In genomic region chr17:4332296-4332970, GRCh38 we compare ENCODE assay signal across 11 cellular contexts. TPM values are rescaled to one million over a fixed set of nuclear protein-coding genes. Genes with fewer than 3 reads are reported as not detected.
A peak's percentile ranks its signal among the peaks of the same experiment; 100 is the strongest.
DNase-seq lines count a peak whose midpoint lies in the region; ATAC-seq, FAIRE-seq and TF ChIP-seq lines count a peak whose summit lies in the region.
"Had no signal": no experiment of that assay in that cellular context is flagged by ENCODE, and none has a peak within 500 bp of the region (broad histone marks: within the 10 kb centered on the region; RNA-seq: fewer than 3 reads in every experiment).

No MANE protein-coding gene starts in this region.

- H3K27me3 ChIP-seq in OCI-LY1 (ENCODE audit: insufficient read depth, low read length): no peaks in the 10 kb centered on the region
- H3K27me3 ChIP-seq in H1 (replicated peaks in 1 of 4; ENCODE audit: control insufficient read depth in 3 of 4, extremely low read depth in 1 of 4, insufficient read depth in 3 of 4, low read length in 3 of 4): no peaks in the 10 kb centered on the region; a peak in 1 of 7 replicates
- H3K27me3 ChIP-seq in neuronal stem cell (ENCODE audit: control insufficient read depth in 3 of 3, insufficient read depth in 3 of 3, low read depth in 1 of 3, low read length in 3 of 3): no peaks in the 10 kb centered on the region
- H3K27me3 ChIP-seq: heart right ventricle had no signal

- H2BK120ac ChIP-seq in H1 (replicated peaks; ENCODE audit: low read depth, low read length) (no peak overlapping the region), neuronal stem cell (ENCODE audit: low read depth, low read length) (no peak overlapping the region)

- H3K23ac ChIP-seq in H1 (ENCODE audit: insufficient read length) (no peak overlapping the region), neuronal stem cell (ENCODE audit: low read depth, low read length, poor library complexity) (no peak overlapping the region)

- H2BK5ac ChIP-seq in H1 (ENCODE audit: low read depth, low read length) (no peak overlapping the region), neuronal stem cell (ENCODE audit: low read length) (no peak overlapping the region)

- H3K4me1 ChIP-seq in OCI-LY1 (ENCODE audit: insufficient read depth, low read length, severe bottlenecking) (peaks cover 46% of the 10 kb centered on the region), H1 (replicated peaks in 1 of 4; ENCODE audit: control insufficient read depth in 3 of 4, insufficient read depth in 4 of 4, low read length in 3 of 4) (peaks cover 2 to 8% (median 3%) of the 10 kb centered on the region in 4 experiments; a peak in 5 of 7 replicates), neuronal stem cell (ENCODE audit: control insufficient read depth in 2 of 2, insufficient read depth in 1 of 2, low read depth in 1 of 2, low read length in 2 of 2) (peaks cover 9 to 13% of the 10 kb centered on the region in 2 donors)

- H2BK20ac ChIP-seq in H1 (ENCODE audit: low read length): no peak overlapping the region

- H3K14ac ChIP-seq in H1 (ENCODE audit: insufficient read length): no peak overlapping the region
- no peak overlapping the region for H3K14ac ChIP-seq in neuronal stem cell (ENCODE audit: low read length)

- H2BK12ac ChIP-seq in H1 (ENCODE audit: low read depth, low read length): no peak overlapping the region
- no peak overlapping the region for H2BK12ac ChIP-seq in neuronal stem cell (ENCODE audit: low read length)

- H3K4me3 ChIP-seq in OCI-LY1 (ENCODE audit: low read depth, low read length, poor library complexity, severe bottlenecking): no peak overlapping the region
- H3K4me3 ChIP-seq in H1 (ENCODE audit: extremely low read depth in 1 of 4, insufficient read depth in 2 of 4, low read depth in 3 of 4, low read length in 4 of 4): no peak overlapping the region
- H3K4me3 ChIP-seq in neuronal stem cell (ENCODE audit: low read length in 2 of 2): no peak overlapping the region
- H3K4me3 ChIP-seq: heart right ventricle had no signal

- no peak for ATAC-seq in GM19395 (IDR thresholded peaks at IDR 0.05; ENCODE audit: unreplicated experiment)
- ATAC-seq: activated CD4-positive, CD25-positive, alpha-beta regulatory T cell treated with anti-CD3 and anti-CD28 coated beads, Interleukin-2, amount 50 U/mL, for 24 hours had no signal

- H3K9me2 ChIP-seq in OCI-LY1 (ENCODE audit: low read depth, low read length): no peaks in the 10 kb centered on the region

- H3K56ac ChIP-seq in H1 (replicated peaks; ENCODE audit: insufficient read length, low read depth, low read length): no peak overlapping the region

- H2BK15ac ChIP-seq in H1 (ENCODE audit: low read length) (no peak overlapping the region), neuronal stem cell (ENCODE audit: low read length) (no peak overlapping the region)

- H3K79me2 ChIP-seq in OCI-LY1 (ENCODE audit: insufficient read depth, low read length) (peaks cover 98% of the 10 kb centered on the region), H1 (ENCODE audit: control insufficient read depth in 1 of 2, insufficient read depth in 2 of 2, low read length in 2 of 2) (peaks cover 24 to 100% of the 10 kb centered on the region in 2 experiments)

- no peak for TF ChIP-seq EP300 in H1 (IDR thresholded peaks at IDR 0.05; ENCODE audit: borderline replicate concordance in 1 of 2, low read depth in 2 of 2, low read length in 2 of 2)

- H3K9me3 ChIP-seq in OCI-LY1 (ENCODE audit: low read length): peaks cover 5% of the 10 kb centered on the region
- no peaks in the 10 kb centered on the region for H3K9me3 ChIP-seq in H1 (ENCODE audit: insufficient read depth in 2 of 2, low read depth in 1 of 2, low read length in 1 of 2)
- peaks cover 0 to 5% of the 10 kb centered on the region in 2 donors for H3K9me3 ChIP-seq in neuronal stem cell (replicated peaks in 1 of 2; ENCODE audit: control insufficient read depth in 2 of 2, insufficient read depth in 1 of 2, low read depth in 1 of 2, low read length in 2 of 2)
- H3K9me3 ChIP-seq: heart right ventricle had no signal

- TF ChIP-seq CTCF in OCI-LY1 (IDR thresholded peaks at IDR 0.05; ENCODE audit: low read length) (no peak), H1 (IDR thresholded peaks at IDR 0.05; ENCODE audit: control extremely low read depth in 1 of 3, insufficient read depth in 1 of 3, low read depth in 1 of 3, low read length in 3 of 3) (no peak)

- CTCF ChIA-PET in H1 (lab: Charles Lee; ENCODE audit: partially characterized antibody): interaction anchor here (0.6 to 1.8 kb wide), 9 partner anchors 12 to 116 kb away, joined by 3 to 5 read pairs (median 3); no protein-coding TSS in a partner anchor

- H4K20me1 ChIP-seq in OCI-LY1 (ENCODE audit: insufficient read depth, low read length) (no peaks in the 10 kb centered on the region), H1 (replicated peaks in 1 of 2; ENCODE audit: control insufficient read depth in 1 of 2, insufficient read depth in 2 of 2, low read length in 2 of 2) (peaks cover 26 to 39% of the 10 kb centered on the region in 2 experiments)

- POLR2A ChIA-PET in H1 (lab: Charles Lee; ENCODE audit: partially characterized antibody): interaction anchor here (0.5 to 2.2 kb wide), 6 partner anchors 9 to 68 kb away, joined by 3 to 10 read pairs (median 4); no protein-coding TSS in a partner anchor

- TF ChIP-seq RAD21 in H1 (IDR thresholded peaks at IDR 0.05 in 1 of 2, conservative IDR thresholded peaks at IDR 0.05 in 1 of 2; ENCODE audit: low read depth in 2 of 2, low read length in 2 of 2): no peak

- H3K4me2 ChIP-seq in OCI-LY1 (ENCODE audit: low read length) (peak overlapping the region; percentile 17), H1 (ENCODE audit: insufficient read depth in 1 of 2, low read depth in 2 of 2, low read length in 2 of 2) (no peak overlapping the region; a peak in 1 of 4 replicates), neuronal stem cell (ENCODE audit: insufficient read depth, low read length, poor library complexity, severe bottlenecking) (no peak overlapping the region)

- no peak for TF ChIP-seq POLR2A in H1 (IDR thresholded peaks at IDR 0.05; ENCODE audit: control extremely low read depth in 1 of 2, low read depth in 2 of 2, low read length in 2 of 2)

- 0 out of 2 replicates have a peak, but pooled peaks cover 4% of the 10 kb centered on the region for H3F3A ChIP-seq in OCI-LY1 (ENCODE audit: insufficient read depth, low read length)

- no peak overlapping the region for H3K18ac ChIP-seq in H1 (ENCODE audit: extremely low read depth, low read length)
- H3K18ac ChIP-seq in neuronal stem cell (ENCODE audit: low read length): no peak overlapping the region

- no peaks in the 10 kb centered on the region for H3K23me2 ChIP-seq in H1 (ENCODE audit: low read depth, low read length)

- FAIRE-seq in H1 (lab: Jason Lieb, UNC): peak; percentile 36

- no peak overlapping the region for H4K8ac ChIP-seq in H1 (ENCODE audit: extremely low read depth, insufficient read depth, low read length)
- H4K8ac ChIP-seq in neuronal stem cell (ENCODE audit: low read depth, low read length): no peak overlapping the region

- H3K4ac ChIP-seq in H1 (replicated peaks; ENCODE audit: insufficient read length, low read depth, low read length): no peak overlapping the region
- H3K4ac ChIP-seq in neuronal stem cell (ENCODE audit: low read length): no peak overlapping the region

- H3K36me3 ChIP-seq in OCI-LY1 (ENCODE audit: insufficient read depth, low read length) (peaks cover 46% of the 10 kb centered on the region), H1 (ENCODE audit: control insufficient read depth in 2 of 4, insufficient read depth in 4 of 4, low read length in 3 of 4) (peaks cover 0 to 11% (median 2%) of the 10 kb centered on the region in 4 experiments; a peak in 4 of 8 replicates), neuronal stem cell (replicated peaks in 1 of 2; ENCODE audit: control insufficient read depth in 2 of 2, insufficient read depth in 2 of 2, low read length in 2 of 2) (peaks cover 0 to 13% of the 10 kb centered on the region in 2 donors)
- H3K36me3 ChIP-seq: heart right ventricle had no signal

- no peak overlapping the region for H3K9ac ChIP-seq in OCI-LY1 (ENCODE audit: low read length)
- H3K9ac ChIP-seq in H1 (replicated peaks in 1 of 4; ENCODE audit: extremely low read depth in 1 of 4, low read depth in 3 of 4, low read length in 3 of 4): no peak overlapping the region
- no peak overlapping the region for H3K9ac ChIP-seq in neuronal stem cell (ENCODE audit: low read depth, low read length, poor library complexity)

- H2AK5ac ChIP-seq in H1 (ENCODE audit: low read depth, low read length) (no peak overlapping the region), neuronal stem cell (ENCODE audit: low read depth, low read length) (no peak overlapping the region)

- H2AFZ ChIP-seq in OCI-LY1 (ENCODE audit: low read length) (no peak overlapping the region), H1 (ENCODE audit: low read length) (no peak overlapping the region), neuronal stem cell (ENCODE audit: low read length) (no peak overlapping the region)

- H4K5ac ChIP-seq in H1 (ENCODE audit: insufficient read length, low read depth, low read length): no peak overlapping the region

- 68% methylated on average over 6 of the region's 6 CpGs; no CpG with 5 or more reads in 1 of the 2 experiments for WGBS in H1 (ENCODE audit: extremely low coverage in 1 of 2, insufficient coverage in 1 of 2, insufficient read length in 1 of 2, insufficient replicate concordance in 2 of 2, low coverage in 1 of 2, low lambda C conversion rate in 2 of 2, missing lambda C conversion rate in 1 of 2), 2 experiments
- WGBS in neuronal stem cell (ENCODE audit: extremely low coverage in 2 of 2, insufficient read length in 2 of 2, insufficient replicate concordance in 1 of 2), 2 donors: no CpG with 5 or more reads among the region's 6 CpGs

- H3K79me1 ChIP-seq in H1 (ENCODE audit: low read depth, low read length) (peaks cover 3% of the 10 kb centered on the region; the same call in 1 of the 2 replicates), neuronal stem cell (ENCODE audit: low read depth, low read length) (no peaks in the 10 kb centered on the region)

- H4K91ac ChIP-seq in H1 (replicated peaks; ENCODE audit: insufficient read length, low read length) (no peak overlapping the region), neuronal stem cell (ENCODE audit: low read depth, low read length, poor library complexity) (no peak overlapping the region)

- DNase-seq in EL: peak; percentile 32
- DNase-seq in H1 (ENCODE audit: low read depth in 1 of 2, low spot score in 2 of 2): no peak
- DNase-seq in neuronal stem cell (ENCODE audit: low spot score): peak; percentile 21
- no peak for DNase-seq in effector CD8-positive, alpha-beta T cell (lab: John Stamatoyannopoulos, UW)
- no peak for DNase-seq in NAMALWA (ENCODE audit: low spot score)
- no peak for DNase-seq in NCI-H1930 (lab: John Stamatoyannopoulos, UW)
- DNase-seq: aorta, heart right ventricle had no signal

- H3K27ac ChIP-seq in OCI-LY1 (ENCODE audit: low read depth, low read length, poor library complexity, severe bottlenecking) (peak overlapping the region; percentile 3), H1 (ENCODE audit: low read depth, low read length) (no peak overlapping the region), neuronal stem cell (replicated peaks; ENCODE audit: low read length) (peak overlapping the region; percentile 58)

RNA-seq across cellular contexts. Expression of gene UBE2G1, which starts 34.0 kb away (rescaled TPM):
- 168 and 170 TPM in 2 replicates for total RNA-seq in H1 (2021; fragmentation: NEBNext Ultra II Directional; extraction: Animal tissue kit (Norgen Biotek cat#: 25700))
- 57.8 and 73.9 TPM in 2 replicates for polyA plus RNA-seq in H1 (2011; rRNA removed)
- 76.4 TPM for polyA plus RNA-seq in H1 (2011; cell fraction: cytosol; rRNA removed)
- 44.5 TPM for polyA plus RNA-seq in H1 (2011; cell fraction: nucleus; rRNA removed)
- 74.2 to 100 TPM (median 93.0 TPM) in 4 replicates for polyA plus RNA-seq in H1 (2012, experiment 1 of 2)
- 39.9 TPM for polyA plus RNA-seq in H1 (2012, experiment 2 of 2)
- polyA plus RNA-seq in H1 (2013, experiment 1 of 2): 88.5 TPM
- 88.7 TPM for polyA plus RNA-seq in H1 (2013, experiment 2 of 2)
- 55.5 and 68.1 TPM in 2 replicates for polyA minus RNA-seq in H1 (2011; rRNA and poly(A)+ RNA removed)
- 94.1 TPM for polyA minus RNA-seq in H1 (2011; cell fraction: cytosol; rRNA and poly(A)+ RNA removed)
- polyA minus RNA-seq in H1 (2011; cell fraction: nucleus; rRNA and poly(A)+ RNA removed): 74.8 TPM
- 83.3 TPM for polyA plus RNA-seq in neuronal stem cell (2013, experiment 1 of 2)
- 83.6 TPM for polyA plus RNA-seq in neuronal stem cell (2013, experiment 2 of 2)

Comparison
In these comparisons a context has a peak if more than half of its experiments do, and no peak if none do; other contexts are left out.
1. DNase-seq: peak in EL (single experiment) and neuronal stem cell (single experiment); none in H1 (0 of 2), effector CD8-positive, alpha-beta T cell (single experiment), NAMALWA (single experiment) and NCI-H1930 (0 of 2).